Comparison of ENCODE assay signal across 7 cellular contexts in the genomic region with DNA sequence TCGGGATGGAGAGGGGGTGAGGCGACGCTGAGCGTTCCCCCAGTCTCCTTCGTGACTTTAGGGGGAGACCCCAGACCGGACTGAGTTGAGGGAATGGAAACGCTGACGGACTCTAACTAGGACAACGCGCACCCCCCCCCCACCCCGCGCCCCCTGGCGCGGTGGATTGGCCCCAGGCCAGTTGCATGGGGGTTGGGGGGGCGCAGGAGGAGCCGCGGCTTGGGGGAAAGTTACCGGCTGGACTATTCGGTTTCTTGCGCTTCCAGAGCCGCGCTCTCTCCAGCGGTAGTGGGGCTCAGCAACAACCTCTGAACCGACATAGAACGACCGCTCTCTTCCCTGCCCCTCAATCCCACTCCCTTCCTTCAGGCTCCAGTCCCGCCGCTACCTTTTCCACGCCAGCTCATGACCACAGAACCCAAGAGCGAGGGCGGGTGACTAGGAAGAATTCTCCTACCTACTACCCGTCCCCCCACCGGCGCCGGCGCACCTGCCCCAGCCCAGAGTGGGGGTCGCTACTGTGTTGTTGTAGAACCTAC. TPM values are rescaled to one million over a fixed set of nuclear protein-coding genes. Genes with fewer than 3 reads are reported as not detected.
DNase-seq lines count a peak whose midpoint lies in the region; ATAC-seq and TF ChIP-seq lines count a peak whose summit lies in the region.
"Had no signal": no experiment of that assay in that cellular context is flagged by ENCODE, and none has a peak within 500 bp of the region (broad histone marks: within the 10 kb centered on the region; RNA-seq: fewer than 3 reads in every experiment).

No MANE protein-coding gene starts in this region.

- DNase-seq in BJ (ENCODE audit: low read depth) (no peak), NCI-H146 (lab: John Stamatoyannopoulos, UW) (peak; percentile 56), dorsolateral prefrontal cortex (peak in 1 of 10 donors; percentile 37), prostate gland (ENCODE audit: low spot score) (no peak), SKM-1 treated with dmso at 0.1 percent for 144 hours (lab: John Stamatoyannopoulos, UW; ENCODE audit: unreplicated experiment) (no peak)

- WGBS in prostate gland: 0% methylated on average over 26 of the region's 37 CpGs

- peaks cover 30% of the 10 kb centered on the region for H3K4me1 ChIP-seq in prostate gland (replicated peaks)

- H3K27ac ChIP-seq in dorsolateral prefrontal cortex: peak overlapping the region; percentile 74 to 99 (median 98)
- H3K27ac ChIP-seq in prostate gland: peak overlapping the region; percentile 100

- TF ChIP-seq CTCF in BJ (IDR thresholded peaks at IDR 0.05; ENCODE audit: insufficient read depth, low read depth, low read length) (no peak), dorsolateral prefrontal cortex (IDR thresholded peaks at IDR 0.05 in 54 of 56, conservative IDR thresholded peaks at IDR 0.05 in 2 of 56; ENCODE audit: low read depth in 1 of 56, partially characterized antibody in 56 of 56) (no peak), prostate gland (IDR thresholded peaks at IDR 0.05) (no peak)

- POLR2A ChIA-PET in BJ (lab: Charles Lee): no interaction called here

- H3K36me3 ChIP-seq in BJ (ENCODE audit: control insufficient read depth, insufficient read depth, low read length): peaks cover 2% of the 10 kb centered on the region
- no peaks in the 10 kb centered on the region for H3K36me3 ChIP-seq in prostate gland

- TF ChIP-seq POLR2A in prostate gland (IDR thresholded peaks at IDR 0.05): peak; percentile 20

- H3K27me3 ChIP-seq in BJ (ENCODE audit: control insufficient read depth, insufficient read depth, low read length) (no peaks in the 10 kb centered on the region), dorsolateral prefrontal cortex (no peaks in the 10 kb centered on the region), prostate gland (replicated peaks; ENCODE audit: insufficient read depth) (no peaks in the 10 kb centered on the region)

- CTCF ChIA-PET in BJ (lab: Yijun Ruan, JAX): interaction anchor here (1.2 to 8.3 kb wide), 3 partner anchors 14 to 46 kb away, joined by 3 to 74 read pairs (median 4); no protein-coding TSS in a partner anchor

- H3K4me3 ChIP-seq in BJ (ENCODE audit: low read depth, low read length) (peak overlapping the region; percentile 94), dorsolateral prefrontal cortex (peak overlapping the region; percentile 50 to 91 (median 81)), prostate gland (peak overlapping the region; percentile 68 to 97)

- no peak for ATAC-seq in HG03342 (IDR thresholded peaks at IDR 0.05; ENCODE audit: unreplicated experiment)

- H3K9me3 ChIP-seq in prostate gland: no peaks in the 10 kb centered on the region

- intact Hi-C loops in dorsolateral prefrontal cortex (cut with DNase I) (loop anchor here (2.0 to 5.0 kb wide), 3 partner anchors 14 to 49 kb away; a partner anchor contains a TSS), prostate gland (cut with DNase I) (no loop called here)

RNA-seq across cellular contexts. Expression of a gene that starts 0.7 kb away (rescaled TPM):
- 18.1 and 29.4 TPM in 2 replicates for polyA plus RNA-seq in BJ (2011; rRNA removed)
- polyA minus RNA-seq in BJ (2011; rRNA and poly(A)+ RNA removed): 21.3 and 22.4 TPM in 2 replicates
- total RNA-seq in dorsolateral prefrontal cortex (10 to 100 TPM in 119 of 120 experiments, 1 to 10 TPM in 1; 10.0 to 57.9 (median 22.8) TPM), prostate gland (100 to 1,000 TPM in 1 of 2 donors, 10 to 100 TPM in 1; 60.0 to 103 TPM)

RNA-seq across cellular contexts. Expression of a gene that starts 9.9 kb away (rescaled TPM):
- not detected in 2 replicates for polyA plus RNA-seq in BJ (2011; rRNA removed)
- polyA minus RNA-seq in BJ (2011; rRNA and poly(A)+ RNA removed): 1.2 TPM in 1 of 2 replicates, not detected in the other
- total RNA-seq in dorsolateral prefrontal cortex (1 to 10 TPM in 19 of 120 experiments, under 1 TPM in 7, not detected in 94; 0.71 to 2.7 (median 1.2) TPM), prostate gland (not detected)
- total RNA-seq: subcutaneous adipose tissue had no signal

RNA-seq across cellular contexts. Expression of a gene that starts 20.2 kb away (rescaled TPM):
- 26.5 and 40.5 TPM in 2 replicates for polyA plus RNA-seq in BJ (2011; rRNA removed)
- 26.9 and 52.6 TPM in 2 replicates for polyA minus RNA-seq in BJ (2011; rRNA and poly(A)+ RNA removed)
- total RNA-seq in dorsolateral prefrontal cortex (10 to 100 TPM; 16.1 to 42.6 (median 25.5) TPM), prostate gland (10 to 100 TPM; 31.5 to 35.3 TPM)

RNA-seq across cellular contexts. Expression of a gene that starts 28.8 kb away (rescaled TPM):
- 111 and 160 TPM in 2 replicates for polyA plus RNA-seq in BJ (2011; rRNA removed)
- polyA minus RNA-seq in BJ (2011; rRNA and poly(A)+ RNA removed): 32.3 and 34.2 TPM in 2 replicates
- total RNA-seq in dorsolateral prefrontal cortex: 10 to 100 TPM in 89 of 120 experiments, 1 to 10 TPM in 31; 4.1 to 21.6 (median 11.6) TPM
- total RNA-seq in prostate gland: 10 to 100 TPM; 33.5 to 47.5 TPM

RNA-seq across cellular contexts. Expression of a gene that starts 30.3 kb away (rescaled TPM):
- 0.17 and 0.38 TPM in 2 replicates for polyA plus RNA-seq in BJ (2011; rRNA removed)
- polyA minus RNA-seq in BJ (2011; rRNA and poly(A)+ RNA removed): 0.28 TPM in 1 of 2 replicates, not detected in the other
- 1 to 10 TPM in 51 of 120 experiments, under 1 TPM in 62, not detected in 7; 0.19 to 3.1 (median 0.92) TPM for total RNA-seq in dorsolateral prefrontal cortex
- total RNA-seq in prostate gland: 1 to 10 TPM; 2.3 to 5.3 TPM
